In the genomic region with DNA sequence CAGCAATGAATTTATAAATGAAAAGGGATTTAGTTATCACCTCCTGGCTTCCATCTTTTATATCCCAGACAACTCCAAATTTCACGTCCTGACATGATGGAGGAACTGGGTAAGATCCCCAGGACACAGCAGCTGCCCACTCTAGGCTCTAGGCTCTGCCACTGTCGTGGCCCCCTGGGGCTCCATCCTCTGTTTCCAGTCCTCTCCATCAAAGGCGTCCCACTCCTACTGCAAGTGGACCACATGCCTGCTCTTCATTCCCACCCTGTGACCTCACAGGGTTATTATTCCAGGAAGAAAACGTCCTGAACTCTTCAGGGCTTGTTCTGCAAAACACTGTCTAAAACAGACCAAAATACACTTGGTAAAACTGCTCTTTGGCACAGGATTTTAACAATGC, we compare ENCODE assay signal across 27 cellular contexts. TPM values are rescaled to one million over a fixed set of nuclear protein-coding genes. Genes with fewer than 3 reads are reported as not detected.
DNase-seq lines count a peak whose midpoint lies in the region; ATAC-seq, FAIRE-seq and TF ChIP-seq lines count a peak whose summit lies in the region.
"Had no signal": no experiment of that assay in that cellular context is flagged by ENCODE, and none has a peak within 500 bp of the region (broad histone marks: within the 10 kb centered on the region; RNA-seq: fewer than 3 reads in every experiment).

No MANE protein-coding gene starts in this region.

- H3K4me1 Mint-ChIP-seq in activated T-cell treated with anti-CD3 and anti-CD28 coated beads, Interleukin-2, amount 50 U/mL, for 72 hours (ENCODE audit: low read depth) = peaks cover 7% of the 10 kb centered on the region
- peaks cover 10% of the 10 kb centered on the region for H3K4me1 Mint-ChIP-seq in activated T-cell treated with anti-CD3 and anti-CD28 coated beads, Interleukin-2, amount 50 U/mL, for 24 hours (ENCODE audit: low read depth)
- peaks cover 5% of the 10 kb centered on the region for H3K4me1 Mint-ChIP-seq in central memory CD8-positive, alpha-beta T cell
- peaks cover 6% of the 10 kb centered on the region for H3K4me1 Mint-ChIP-seq in activated CD4-positive, alpha-beta T cell treated with anti-CD3 and anti-CD28 coated beads, Interleukin-2, amount 10 ng/mL, durations not matched to agents 24 days and 14 days
- H3K4me1 Mint-ChIP-seq: activated CD8-positive, alpha-beta memory T cell treated with anti-CD3 and anti-CD28 coated beads, Interleukin-2, amount 10 ng/mL, durations not matched to agents 7 days and 5 days; activated naive CD4-positive, alpha-beta T cell treated with anti-CD3 and anti-CD28 coated beads, Interleukin-2, amount 50 U/mL, for 24 hours had no signal

- no peak for TF ChIP-seq CTCF in osteoblast (IDR thresholded peaks at IDR 0.05; ENCODE audit: extremely low read depth, low read depth, low read length)

- H3K4me1 ChIP-seq in osteoblast (ENCODE audit: insufficient read depth, low read length) = peaks cover 22% of the 10 kb centered on the region
- H3K4me1 ChIP-seq in aorta (ENCODE audit: control insufficient read depth in 1 of 2, insufficient read depth in 2 of 2, low read length in 2 of 2) = peaks cover 0 to 5% of the 10 kb centered on the region in 2 donors
- H3K4me1 ChIP-seq in small intestine (ENCODE audit: control insufficient read depth in 2 of 2, insufficient read depth in 1 of 2, low read depth in 1 of 2, low read length in 1 of 2) = no peaks in the 10 kb centered on the region
- H3K4me1 ChIP-seq: lower lobe of right lung had no signal

- intact Hi-C loops in aorta (cut with DNase I) = loop anchor here in 1 of 2 donors (5.0 kb wide), 1 partner anchor 54 kb away; no protein-coding TSS in a partner anchor
- intact Hi-C loops in activated CD4-positive, alpha-beta T cell treated with anti-CD3 and anti-CD28 coated beads, Interleukin-2, amount 10 ng/mL, durations not matched to agents 24 days and 14 days (cut with micrococcal nuclease) = no loop called here

- FAIRE-seq in small intestine (lab: Jason Lieb, UNC) = no peak

- peaks cover 72% of the 10 kb centered on the region for H3K79me2 ChIP-seq in osteoblast (ENCODE audit: insufficient read depth, low read length)

- H3K27me3 ChIP-seq in osteoblast (ENCODE audit: insufficient read depth, low read length) = no peaks in the 10 kb centered on the region
- no peaks in the 10 kb centered on the region for H3K27me3 ChIP-seq in aorta (ENCODE audit: control insufficient read depth in 1 of 2, insufficient read depth in 2 of 2, low read length in 1 of 2)
- no peaks in the 10 kb centered on the region for H3K27me3 ChIP-seq in small intestine (ENCODE audit: control insufficient read depth in 2 of 2, insufficient read depth in 2 of 2, low read length in 2 of 2)
- H3K27me3 ChIP-seq: MG63, spleen had no signal

- no peaks in the 10 kb centered on the region for H3K9me3 Mint-ChIP-seq in activated T-cell treated with anti-CD3 and anti-CD28 coated beads, Interleukin-2, amount 50 U/mL, for 72 hours
- H3K9me3 Mint-ChIP-seq in activated T-cell treated with anti-CD3 and anti-CD28 coated beads, Interleukin-2, amount 50 U/mL, for 24 hours = no peaks in the 10 kb centered on the region
- H3K9me3 Mint-ChIP-seq in central memory CD8-positive, alpha-beta T cell = no peaks in the 10 kb centered on the region
- H3K9me3 Mint-ChIP-seq in activated CD4-positive, alpha-beta T cell treated with anti-CD3 and anti-CD28 coated beads, Interleukin-2, amount 10 ng/mL, durations not matched to agents 24 days and 14 days = no peaks in the 10 kb centered on the region
- H3K9me3 Mint-ChIP-seq: activated naive CD4-positive, alpha-beta T cell treated with anti-CD3 and anti-CD28 coated beads, Interleukin-2, amount 50 U/mL, for 24 hours; activated T-helper 1 cell treated with anti-CD3 and anti-CD28 coated beads, Interleukin-12 subunit alpha, Interleukin-12 subunit beta, Interleukin-2, Interleukin-4 antibody, amounts not matched to agents 30 ng/mL and 10 ng/mL and 1 ng/mL, durations not matched to agents 14 hours and 24 hours and 36 hours; CD8-positive, alpha-beta T cell; IgD-negative memory B cell; stimulated activated effector memory CD8-positive, alpha-beta T cell treated with anti-CD3 and anti-CD28 coated beads, Interleukin-12 subunit alpha, Interleukin-12 subunit beta, amount 100 ng/mL, for 72 hours had no signal

- no peaks in the 10 kb centered on the region for H3K27me3 Mint-ChIP-seq in activated T-cell treated with anti-CD3 and anti-CD28 coated beads, Interleukin-2, amount 50 U/mL, for 72 hours (ENCODE audit: low read depth)
- no peaks in the 10 kb centered on the region for H3K27me3 Mint-ChIP-seq in activated T-cell treated with anti-CD3 and anti-CD28 coated beads, Interleukin-2, amount 50 U/mL, for 24 hours
- H3K27me3 Mint-ChIP-seq in central memory CD8-positive, alpha-beta T cell = no peaks in the 10 kb centered on the region
- H3K27me3 Mint-ChIP-seq in activated CD4-positive, alpha-beta T cell treated with anti-CD3 and anti-CD28 coated beads, Interleukin-2, amount 10 ng/mL, durations not matched to agents 24 days and 14 days = no peaks in the 10 kb centered on the region
- H3K27me3 Mint-ChIP-seq: activated CD8-positive, alpha-beta memory T cell treated with anti-CD3 and anti-CD28 coated beads, Interleukin-2, amount 10 ng/mL, durations not matched to agents 7 days and 5 days; activated naive CD4-positive, alpha-beta T cell treated with anti-CD3 and anti-CD28 coated beads, Interleukin-2, amount 50 U/mL, for 24 hours; IgD-negative memory B cell had no signal

- H3K4me3 ChIP-seq in osteoblast (ENCODE audit: insufficient read depth, low read length) (no peak overlapping the region), aorta (ENCODE audit: low read length in 2 of 2) (no peak overlapping the region), small intestine (ENCODE audit: low read depth in 1 of 2, low read length in 2 of 2) (no peak overlapping the region)
- H3K4me3 ChIP-seq: lower lobe of right lung, MG63, mucosa of descending colon, spleen had no signal

- H3K36me3 ChIP-seq in osteoblast (ENCODE audit: insufficient read depth, low read length) (peaks cover 63% of the 10 kb centered on the region), aorta (ENCODE audit: control insufficient read depth in 1 of 2, insufficient read depth in 2 of 2, low read length in 1 of 2) (peaks cover 3 to 4% of the 10 kb centered on the region in 2 donors), small intestine (ENCODE audit: control insufficient read depth in 2 of 2, insufficient read depth in 2 of 2, low read length in 2 of 2) (peaks cover 0 to 5% of the 10 kb centered on the region in 2 donors)

- peak overlapping the region; percentile 57 for H3K27ac Mint-ChIP-seq in activated T-cell treated with anti-CD3 and anti-CD28 coated beads, Interleukin-2, amount 50 U/mL, for 72 hours
- no peak overlapping the region for H3K27ac Mint-ChIP-seq in activated T-cell treated with anti-CD3 and anti-CD28 coated beads, Interleukin-2, amount 50 U/mL, for 24 hours
- H3K27ac Mint-ChIP-seq in central memory CD8-positive, alpha-beta T cell (ENCODE audit: low read depth) = peak overlapping the region; percentile 69
- no peak overlapping the region for H3K27ac Mint-ChIP-seq in activated CD4-positive, alpha-beta T cell treated with anti-CD3 and anti-CD28 coated beads, Interleukin-2, amount 10 ng/mL, durations not matched to agents 24 days and 14 days
- H3K27ac Mint-ChIP-seq: activated CD8-positive, alpha-beta memory T cell treated with anti-CD3 and anti-CD28 coated beads, Interleukin-2, amount 10 ng/mL, durations not matched to agents 7 days and 5 days; activated naive CD4-positive, alpha-beta T cell treated with anti-CD3 and anti-CD28 coated beads, Interleukin-2, amount 50 U/mL, for 24 hours; activated T-helper 1 cell treated with anti-CD3 and anti-CD28 coated beads, Interleukin-12 subunit alpha, Interleukin-12 subunit beta, Interleukin-2, Interleukin-4 antibody, amounts not matched to agents 30 ng/mL and 10 ng/mL and 1 ng/mL, durations not matched to agents 14 hours and 24 hours and 36 hours; CD8-positive, alpha-beta T cell; IgD-negative memory B cell; stimulated activated effector memory CD8-positive, alpha-beta T cell treated with anti-CD3 and anti-CD28 coated beads, Interleukin-12 subunit alpha, Interleukin-12 subunit beta, amount 100 ng/mL, for 72 hours had no signal

- no peak overlapping the region for H3K4me3 Mint-ChIP-seq in activated T-cell treated with anti-CD3 and anti-CD28 coated beads, Interleukin-2, amount 50 U/mL, for 72 hours
- no peak overlapping the region for H3K4me3 Mint-ChIP-seq in activated T-cell treated with anti-CD3 and anti-CD28 coated beads, Interleukin-2, amount 50 U/mL, for 24 hours
- H3K4me3 Mint-ChIP-seq in central memory CD8-positive, alpha-beta T cell = no peak overlapping the region
- H3K4me3 Mint-ChIP-seq in activated CD4-positive, alpha-beta T cell treated with anti-CD3 and anti-CD28 coated beads, Interleukin-2, amount 10 ng/mL, durations not matched to agents 24 days and 14 days = no peak overlapping the region
- H3K4me3 Mint-ChIP-seq: activated CD8-positive, alpha-beta memory T cell treated with anti-CD3 and anti-CD28 coated beads, Interleukin-2, amount 10 ng/mL, durations not matched to agents 7 days and 5 days; activated naive CD4-positive, alpha-beta T cell treated with anti-CD3 and anti-CD28 coated beads, Interleukin-2, amount 50 U/mL, for 24 hours; activated T-helper 1 cell treated with anti-CD3 and anti-CD28 coated beads, Interleukin-12 subunit alpha, Interleukin-12 subunit beta, Interleukin-2, Interleukin-4 antibody, amounts not matched to agents 30 ng/mL and 10 ng/mL and 1 ng/mL, durations not matched to agents 14 hours and 24 hours and 36 hours; CD8-positive, alpha-beta T cell; IgD-negative memory B cell; stimulated activated effector memory CD8-positive, alpha-beta T cell treated with anti-CD3 and anti-CD28 coated beads, Interleukin-12 subunit alpha, Interleukin-12 subunit beta, amount 100 ng/mL, for 72 hours had no signal

- no peak overlapping the region for H2AFZ ChIP-seq in osteoblast (ENCODE audit: low read length)

- peak overlapping the region; percentile 92 for H3K27ac ChIP-seq in osteoblast (ENCODE audit: low read depth, low read length)
- peak overlapping the region; percentile 89 to 92 for H3K27ac ChIP-seq in aorta (ENCODE audit: low read depth in 1 of 2, low read length in 2 of 2)
- no peak overlapping the region for H3K27ac ChIP-seq in small intestine (ENCODE audit: low read depth in 1 of 2, low read length in 1 of 2)
- H3K27ac ChIP-seq: lower lobe of right lung, spleen had no signal

- peaks cover 10 to 29% of the 10 kb centered on the region in 2 donors for H3K36me3 Mint-ChIP-seq in activated T-cell treated with anti-CD3 and anti-CD28 coated beads, Interleukin-2, amount 50 U/mL, for 72 hours (ENCODE audit: insufficient read depth in 2 of 2)
- peaks cover 100% of the 10 kb centered on the region for H3K36me3 Mint-ChIP-seq in activated T-cell treated with anti-CD3 and anti-CD28 coated beads, Interleukin-2, amount 50 U/mL, for 24 hours (ENCODE audit: low read depth)
- H3K36me3 Mint-ChIP-seq in central memory CD8-positive, alpha-beta T cell (ENCODE audit: insufficient read depth) = peaks cover 43% of the 10 kb centered on the region
- H3K36me3 Mint-ChIP-seq in activated CD4-positive, alpha-beta T cell treated with anti-CD3 and anti-CD28 coated beads, Interleukin-2, amount 10 ng/mL, durations not matched to agents 24 days and 14 days (ENCODE audit: low read depth) = peaks cover 75% of the 10 kb centered on the region

- no peak for DNase-seq in activated T-cell treated with anti-CD3 and anti-CD28 coated beads, Interleukin-2, amount 50 U/mL, for 72 hours
- DNase-seq in activated T-cell treated with anti-CD3 and anti-CD28 coated beads, Interleukin-2, amount 50 U/mL, for 24 hours = no peak
- DNase-seq in central memory CD8-positive, alpha-beta T cell (ENCODE audit: low spot score in 2 of 2) = no peak
- DNase-seq in osteoblast (ENCODE audit: insufficient read length, low spot score, missing footprints) (peak; percentile 19), aorta (no peak), small intestine (no peak), GOT3 (lab: John Stamatoyannopoulos, UW) (no peak)
- DNase-seq in activated CD4-positive, alpha-beta T cell treated with anti-CD3 and anti-CD28 coated beads, Interleukin-2, amount 10 ng/mL, durations not matched to agents 24 days and 14 days = no peak
- DNase-seq: 8988T; activated CD4-positive, alpha-beta T cell treated with anti-CD3 and anti-CD28 coated beads, Interleukin-2, amount 50 U/mL, for 1 hour; activated CD8-positive, alpha-beta memory T cell treated with anti-CD3 and anti-CD28 coated beads, Interleukin-2, amount 10 ng/mL, durations not matched to agents 7 days and 5 days; AML-193; caudate nucleus; DMS 273 treated with DMSO at 0.1 percent for 48 hours; kidney glomerular epithelial cell; lower lobe of right lung; MG63; mucosa of descending colon; NCI-H1436 treated with DMSO at 0.1 percent for 48 hours; NCI-H526; spleen; stimulated activated CD4-positive, alpha-beta T cell treated with anti-CD3 and anti-CD28 coated beads, Interleukin-2, amount 100 ng/mL, for 48 hours had no signal

- ATAC-seq in activated T-cell treated with anti-CD3 and anti-CD28 coated beads, Interleukin-2, amount 50 U/mL, for 72 hours (replicated peaks in 1 of 2) = no peak
- no peak for ATAC-seq in central memory CD8-positive, alpha-beta T cell (replicated peaks; ENCODE audit: extremely low read depth, poor library complexity, severe bottlenecking)
- peak; percentile 64 for ATAC-seq in aorta (ENCODE audit: low FRiP score)
- ATAC-seq: activated CD8-positive, alpha-beta memory T cell treated with anti-CD3 and anti-CD28 coated beads, Interleukin-2, amount 10 ng/mL, durations not matched to agents 7 days and 5 days; CD8-positive, alpha-beta T cell; lower lobe of right lung; mucosa of descending colon; stimulated activated effector memory CD8-positive, alpha-beta T cell treated with anti-CD3 and anti-CD28 coated beads, Interleukin-12 subunit alpha, Interleukin-12 subunit beta, amount 100 ng/mL, for 72 hours had no signal

- H3K9me3 ChIP-seq in osteoblast (ENCODE audit: low read depth, low read length) (no peaks in the 10 kb centered on the region), aorta (ENCODE audit: control insufficient read depth, low read length) (no peaks in the 10 kb centered on the region), small intestine (ENCODE audit: control insufficient read depth, low read depth) (no peaks in the 10 kb centered on the region)
- H3K9me3 ChIP-seq: lower lobe of right lung, MG63, mucosa of descending colon, spleen had no signal

- 20 to 29% methylated on average over 4 of the region's 4 CpGs for WGBS in aorta, 2 donors
- 77 to 80% (median 79%) methylated on average over 4 of the region's 4 CpGs for WGBS in small intestine, 3 donors

- H4K20me1 ChIP-seq in osteoblast (ENCODE audit: insufficient read depth, low read length) = peaks cover 3% of the 10 kb centered on the region

- no peak overlapping the region for H3K4me2 ChIP-seq in osteoblast (ENCODE audit: insufficient read depth, low read length)

RNA-seq across cellular contexts. Expression of a gene that starts 11.9 kb away (rescaled TPM):
- total RNA-seq in activated T-cell treated with anti-CD3 and anti-CD28 coated beads, Interleukin-2, amount 50 U/mL, for 72 hours = 10 to 100 TPM; 15.4 to 16.7 TPM
- total RNA-seq in osteoblast (15.9 and 21.7 TPM in 2 replicates), aorta (10 to 100 TPM; 21.2 to 34.2 TPM)
- polyA plus RNA-seq in aorta (1 to 10 TPM; 2.0 to 4.7 TPM), small intestine (1 to 10 TPM in 1 of 3 donors, under 1 TPM in 2; 0.67 to 6.0 (median 0.81) TPM)
- total RNA-seq in activated CD4-positive, alpha-beta T cell treated with anti-CD3 and anti-CD28 coated beads, Interleukin-2, amount 10 ng/mL, durations not matched to agents 24 days and 14 days = 39.2 and 41.7 TPM in 2 replicates

RNA-seq across cellular contexts. Expression of a gene that starts 31.6 kb away (rescaled TPM):
- total RNA-seq in activated T-cell treated with anti-CD3 and anti-CD28 coated beads, Interleukin-2, amount 50 U/mL, for 72 hours = 1 to 10 TPM; 8.5 to 8.9 TPM
- total RNA-seq in osteoblast (5.0 and 8.0 TPM in 2 replicates), aorta (10 to 100 TPM; 48.6 to 72.6 TPM)
- polyA plus RNA-seq in aorta (100 to 1,000 TPM in 1 of 2 donors, 10 to 100 TPM in 1; 40.9 to 105 TPM), small intestine (10 to 100 TPM; 13.5 to 33.5 (median 18.6) TPM)
- total RNA-seq in activated CD4-positive, alpha-beta T cell treated with anti-CD3 and anti-CD28 coated beads, Interleukin-2, amount 10 ng/mL, durations not matched to agents 24 days and 14 days = 6.0 and 8.2 TPM in 2 replicates

Comparison
In these comparisons a context has a peak if more than half of its experiments do, and no peak if none do; other contexts are left out.
1. H3K27ac Mint-ChIP-seq: peak in activated T-cell treated with anti-CD3 and anti-CD28 coated beads, Interleukin-2, amount 50 U/mL, for 72 hours (single experiment) and central memory CD8-positive, alpha-beta T cell (single experiment); none in activated T-cell treated with anti-CD3 and anti-CD28 coated beads, Interleukin-2, amount 50 U/mL, for 24 hours (single experiment) and activated CD4-positive, alpha-beta T cell treated with anti-CD3 and anti-CD28 coated beads, Interleukin-2, amount 10 ng/mL, durations not matched to agents 24 days and 14 days (single experiment).
2. H3K27ac ChIP-seq: peak in osteoblast (single experiment) and aorta (2 of 2); none in small intestine (0 of 2).